In the genomic region with DNA sequence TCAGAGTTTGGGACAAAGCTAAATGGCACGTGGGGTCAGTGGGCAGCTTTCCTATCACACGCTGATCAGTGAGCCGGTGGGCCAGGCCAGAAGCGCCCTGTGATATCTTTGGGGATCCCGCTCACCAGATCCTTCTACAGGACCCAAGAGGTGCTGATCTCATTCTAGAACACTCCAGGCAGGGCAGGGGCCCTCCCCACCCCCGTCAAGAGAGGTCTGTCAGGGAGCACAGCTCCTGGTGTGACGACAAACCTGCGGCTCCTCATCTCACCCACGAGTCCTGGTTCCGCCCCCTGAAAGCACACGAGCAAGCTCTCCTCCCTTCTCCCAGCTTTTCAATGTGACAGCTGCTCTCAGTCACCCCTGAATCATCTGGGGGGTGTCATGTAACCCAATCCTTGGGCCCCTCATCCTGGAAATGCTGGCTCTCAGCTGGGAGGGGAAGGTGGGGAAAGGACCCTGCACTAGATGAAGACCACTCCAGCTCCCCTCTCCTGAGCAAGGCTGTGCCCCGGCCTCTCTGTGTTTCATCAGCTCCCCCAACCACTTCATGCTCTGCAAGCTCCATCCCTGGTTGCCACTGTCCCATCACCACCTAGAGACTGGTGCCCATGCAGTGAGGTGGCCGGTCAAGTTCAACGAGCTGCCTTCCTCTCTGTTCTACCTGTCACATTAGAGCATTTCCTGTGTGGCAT, we compare ENCODE assay signal across 10 cellular contexts. TPM values are rescaled to one million over a fixed set of nuclear protein-coding genes. Genes with fewer than 3 reads are reported as not detected.
A peak's percentile ranks its signal among the peaks of the same experiment; 100 is the strongest.
DNase-seq lines count a peak whose midpoint lies in the region; ATAC-seq, FAIRE-seq and TF ChIP-seq lines count a peak whose summit lies in the region.
"Had no signal": no experiment of that assay in that cellular context is flagged by ENCODE, and none has a peak within 500 bp of the region (broad histone marks: within the 10 kb centered on the region; RNA-seq: fewer than 3 reads in every experiment).

No MANE protein-coding gene starts in this region.

- WGBS in upper lobe of left lung, 2 donors, result 56 to 82% methylated on average over 5 to 14 of the region's 14 CpGs
- WGBS in small intestine, 3 donors, result 60 to 66% (median 61%) methylated on average over 13 to 14 of the region's 14 CpGs

- H3K27ac ChIP-seq in left ventricle myocardium inferior (replicated peaks) (peak overlapping the region; percentile 76), mucosa of rectum (ENCODE audit: low read depth in 2 of 2, low read length in 2 of 2) (peak overlapping the region; percentile 2 to 100), upper lobe of left lung (peak overlapping the region; percentile 44 to 100 (median 98)), small intestine (ENCODE audit: low read depth in 1 of 2, low read length in 1 of 2) (peak overlapping the region in 1 of 2 donors; percentile 69)

- H3K9ac ChIP-seq in mucosa of rectum (ENCODE audit: low read depth in 1 of 2, low read length in 2 of 2), result no peak overlapping the region

- DNase-seq in left ventricle myocardium inferior (no peak), cardiac septum (ENCODE audit: low spot score) (no peak), upper lobe of left lung (no peak), activated gamma-delta T cell (lab: John Stamatoyannopoulos, UW) (no peak), NCI-H2171 treated with DMSO at 0.1 percent for 48 hours (lab: John Stamatoyannopoulos, UW) (no peak), small intestine (no peak)
- no peak for DNase-seq in activated naive CD4-positive, alpha-beta T cell treated with anti-CD3 and anti-CD28 coated beads, Interleukin-2, amount 50 U/mL, for 72 hours (ENCODE audit: low spot score in 2 of 2)
- DNase-seq: HCEC 1CT, NCI-H510A had no signal

- TF ChIP-seq POLR2A in upper lobe of left lung (IDR thresholded peaks at IDR 0.05), result no peak

- peaks cover 56% of the 10 kb centered on the region for H3K4me1 ChIP-seq in left ventricle myocardium inferior
- peaks cover 25 to 36% of the 10 kb centered on the region in 2 donors for H3K4me1 ChIP-seq in mucosa of rectum (ENCODE audit: control insufficient read depth in 2 of 2, insufficient read depth in 2 of 2, low read length in 2 of 2)
- peaks cover 32 to 52% (median 34%) of the 10 kb centered on the region in 4 donors for H3K4me1 ChIP-seq in upper lobe of left lung
- no peaks in the 10 kb centered on the region for H3K4me1 ChIP-seq in small intestine (ENCODE audit: control insufficient read depth in 2 of 2, insufficient read depth in 1 of 2, low read depth in 1 of 2, low read length in 1 of 2)

- peaks cover 10% of the 10 kb centered on the region for H3K36me3 ChIP-seq in left ventricle myocardium inferior
- H3K36me3 ChIP-seq in mucosa of rectum (ENCODE audit: control insufficient read depth in 2 of 2, insufficient read depth in 2 of 2, low read length in 2 of 2), result peaks cover 4 to 17% of the 10 kb centered on the region in 2 donors
- peaks cover 0 to 24% (median 13%) of the 10 kb centered on the region in 4 donors for H3K36me3 ChIP-seq in upper lobe of left lung
- H3K36me3 ChIP-seq in small intestine (ENCODE audit: control insufficient read depth in 2 of 2, insufficient read depth in 2 of 2, low read length in 2 of 2), result peaks cover 2 to 8% of the 10 kb centered on the region in 2 donors

- no peak for FAIRE-seq in small intestine (lab: Jason Lieb, UNC)

- TF ChIP-seq CTCF in left ventricle myocardium inferior (IDR thresholded peaks at IDR 0.05; ENCODE audit: borderline replicate concordance), result no peak
- no peak for TF ChIP-seq CTCF in upper lobe of left lung (IDR thresholded peaks at IDR 0.05)

- no peaks in the 10 kb centered on the region for H3K9me3 Mint-ChIP-seq in activated naive CD4-positive, alpha-beta T cell treated with anti-CD3 and anti-CD28 coated beads, Interleukin-2, amount 50 U/mL, for 72 hours

- H3K36me3 Mint-ChIP-seq in activated naive CD4-positive, alpha-beta T cell treated with anti-CD3 and anti-CD28 coated beads, Interleukin-2, amount 50 U/mL, for 72 hours, result peaks cover 32 to 33% of the 10 kb centered on the region in 2 donors

- ATAC-seq in activated naive CD4-positive, alpha-beta T cell treated with anti-CD3 and anti-CD28 coated beads, Interleukin-2, amount 50 U/mL, for 72 hours, result peak; percentile 14 to 18
- ATAC-seq in upper lobe of left lung (ENCODE audit: low FRiP score in 2 of 2), result no peak

- intact Hi-C loops in left ventricle myocardium inferior (cut with micrococcal nuclease), result no loop called here
- intact Hi-C loops in cardiac septum (cut with DNase I), result no loop called here

- H3K27me3 ChIP-seq in left ventricle myocardium inferior (ENCODE audit: low read depth), result no peaks in the 10 kb centered on the region
- no peaks in the 10 kb centered on the region for H3K27me3 ChIP-seq in mucosa of rectum (ENCODE audit: control insufficient read depth in 2 of 2, insufficient read depth in 2 of 2, low read length in 2 of 2)
- H3K27me3 ChIP-seq in upper lobe of left lung, result no peaks in the 10 kb centered on the region
- no peaks in the 10 kb centered on the region for H3K27me3 ChIP-seq in small intestine (ENCODE audit: control insufficient read depth in 2 of 2, insufficient read depth in 2 of 2, low read length in 2 of 2)

- H3K4me3 ChIP-seq in left ventricle myocardium inferior, result peak overlapping the region; percentile 11
- H3K4me3 ChIP-seq in mucosa of rectum (ENCODE audit: low read length in 2 of 2), result peak overlapping the region in 1 of 2 donors; percentile 28
- H3K4me3 ChIP-seq in upper lobe of left lung, result peak overlapping the region in 2 of 4 donors; percentile 17 to 90
- no peak overlapping the region for H3K4me3 ChIP-seq in small intestine (ENCODE audit: low read depth in 1 of 2, low read length in 2 of 2)

- H3K9me3 ChIP-seq in left ventricle myocardium inferior (replicated peaks), result no peaks in the 10 kb centered on the region
- H3K9me3 ChIP-seq in mucosa of rectum (ENCODE audit: control insufficient read depth in 2 of 2, low read length in 2 of 2), result no peaks in the 10 kb centered on the region
- H3K9me3 ChIP-seq in upper lobe of left lung, result peaks cover 0 to 10% (median 0%) of the 10 kb centered on the region in 4 donors
- H3K9me3 ChIP-seq in small intestine (ENCODE audit: control insufficient read depth, low read depth), result no peaks in the 10 kb centered on the region

- H3K27ac Mint-ChIP-seq in activated naive CD4-positive, alpha-beta T cell treated with anti-CD3 and anti-CD28 coated beads, Interleukin-2, amount 50 U/mL, for 72 hours, result peak overlapping the region; percentile 88 to 89

- no peak for TF ChIP-seq EP300 in upper lobe of left lung (IDR thresholded peaks at IDR 0.05)

RNA-seq across cellular contexts. Expression of a gene that starts 4.6 kb away (rescaled TPM):
- 28.4 TPM for total RNA-seq in left ventricle myocardium inferior
- 39.5 TPM for total RNA-seq in cardiac septum
- total RNA-seq in activated naive CD4-positive, alpha-beta T cell treated with anti-CD3 and anti-CD28 coated beads, Interleukin-2, amount 50 U/mL, for 72 hours, result 100 to 1,000 TPM in 1 of 2 donors, 10 to 100 TPM in 1; 95.9 to 102 TPM
- 10 to 100 TPM; 40.8 to 78.9 (median 52.2) TPM for total RNA-seq in upper lobe of left lung
- 10 to 100 TPM in 1 of 3 donors, 1 to 10 TPM in 2; 7.6 to 29.6 (median 9.5) TPM for polyA plus RNA-seq in small intestine

RNA-seq across cellular contexts. Expression of a gene that starts 5.6 kb away (rescaled TPM):
- total RNA-seq in left ventricle myocardium inferior (6.4 TPM), cardiac septum (10.6 TPM), upper lobe of left lung (10 to 100 TPM in 2 of 6 donors, 1 to 10 TPM in 4; 2.1 to 17.7 (median 5.0) TPM)
- 1 to 10 TPM; 5.1 to 6.4 TPM for total RNA-seq in activated naive CD4-positive, alpha-beta T cell treated with anti-CD3 and anti-CD28 coated beads, Interleukin-2, amount 50 U/mL, for 72 hours
- 10 to 100 TPM in 1 of 3 donors, 1 to 10 TPM in 2; 4.2 to 10.1 (median 4.3) TPM for polyA plus RNA-seq in small intestine

RNA-seq across cellular contexts. Expression of a gene that starts 22.5 kb away (rescaled TPM):
- total RNA-seq in left ventricle myocardium inferior, result 7.5 TPM
- 8.6 TPM for total RNA-seq in cardiac septum
- total RNA-seq in activated naive CD4-positive, alpha-beta T cell treated with anti-CD3 and anti-CD28 coated beads, Interleukin-2, amount 50 U/mL, for 72 hours, result 10 to 100 TPM; 14.8 to 16.1 TPM
- 10 to 100 TPM; 32.8 to 81.7 (median 54.5) TPM for total RNA-seq in upper lobe of left lung
- 10 to 100 TPM in 2 of 3 donors, 1 to 10 TPM in 1; 5.1 to 32.4 (median 11.3) TPM for polyA plus RNA-seq in small intestine

RNA-seq across cellular contexts. Expression of a gene that starts 32.2 kb away (rescaled TPM):
- 67.1 TPM for total RNA-seq in left ventricle myocardium inferior
- 87.2 TPM for total RNA-seq in cardiac septum
- total RNA-seq in activated naive CD4-positive, alpha-beta T cell treated with anti-CD3 and anti-CD28 coated beads, Interleukin-2, amount 50 U/mL, for 72 hours, result 100 to 1,000 TPM in 1 of 2 donors, 10 to 100 TPM in 1; 97.9 to 129 TPM
- total RNA-seq in upper lobe of left lung, result 100 to 1,000 TPM in 2 of 6 donors, 10 to 100 TPM in 4; 30.7 to 116 (median 76.2) TPM
- 100 to 1,000 TPM; 105 to 152 (median 109) TPM for polyA plus RNA-seq in small intestine

RNA-seq across cellular contexts. Expression of a gene that starts 40.9 kb away (rescaled TPM):
- total RNA-seq in left ventricle myocardium inferior, result 10.0 TPM
- total RNA-seq in cardiac septum, result 22.9 TPM
- total RNA-seq in activated naive CD4-positive, alpha-beta T cell treated with anti-CD3 and anti-CD28 coated beads, Interleukin-2, amount 50 U/mL, for 72 hours, result 100 to 1,000 TPM in 1 of 2 donors, 10 to 100 TPM in 1; 90.0 to 138 TPM
- 100 to 1,000 TPM in 2 of 6 donors, 10 to 100 TPM in 4; 33.4 to 353 (median 82.6) TPM for total RNA-seq in upper lobe of left lung
- 10 to 100 TPM; 40.9 to 63.0 (median 57.1) TPM for polyA plus RNA-seq in small intestine

Comparison
In these comparisons a context has a peak if more than half of its experiments do, and no peak if none do; other contexts are left out.
1. ATAC-seq: peak in activated naive CD4-positive, alpha-beta T cell treated with anti-CD3 and anti-CD28 coated beads, Interleukin-2, amount 50 U/mL, for 72 hours (2 of 2); none in upper lobe of left lung (0 of 2).